7 cellular contexts compared by ENCODE assay signal in genomic region chr5:16160706-16161105, GRCh38. TPM values are rescaled to one million over a fixed set of nuclear protein-coding genes. Genes with fewer than 3 reads are reported as not detected.
DNase-seq lines count a peak whose midpoint lies in the region; ATAC-seq, FAIRE-seq and TF ChIP-seq lines count a peak whose summit lies in the region.

No MANE protein-coding gene starts in this region.

- no peaks in the 10 kb centered on the region for H3K9me3 ChIP-seq in K562 (replicated peaks; ENCODE audit: control insufficient read depth, insufficient read depth, low read depth, low read length)
- H3K9me3 ChIP-seq in keratinocyte (ENCODE audit: control insufficient read depth, low read depth, low read length) = no peaks in the 10 kb centered on the region

- H3K9ac ChIP-seq in K562 (ENCODE audit: insufficient read depth in 1 of 2, low read depth in 2 of 2, low read length in 2 of 2) (no peak overlapping the region), keratinocyte (ENCODE audit: control insufficient read depth, extremely low read depth, insufficient read depth, low read length) (no peak overlapping the region)

- H3K79me2 ChIP-seq in K562 (ENCODE audit: control insufficient read depth, insufficient read depth, low read length) (no peaks in the 10 kb centered on the region), keratinocyte (ENCODE audit: control insufficient read depth, insufficient read depth, low read length) (no peaks in the 10 kb centered on the region)

- H3K4me1 ChIP-seq in K562 (replicated peaks in 1 of 2; ENCODE audit: control insufficient read depth in 2 of 2, insufficient read depth in 2 of 2, low read length in 2 of 2) (no peaks in the 10 kb centered on the region), keratinocyte (ENCODE audit: control insufficient read depth, extremely low read depth, insufficient read depth, low read length) (no peaks in the 10 kb centered on the region)

- TF ChIP-seq POLR2A in K562 (conservative IDR thresholded peaks at IDR 0.05) = no peak

- H3K27ac ChIP-seq in K562 (ENCODE audit: extremely low read depth, low read depth, low read length) = no peak overlapping the region
- H3K27ac ChIP-seq in keratinocyte (ENCODE audit: control insufficient read depth, insufficient read depth, low read length) = no peak overlapping the region

- CTCF ChIA-PET in K562 (lab: Yijun Ruan, JAX; ENCODE audit: low intra/inter-chr PET ratio) = interaction anchor here (0.6 to 0.7 kb wide), 2 partner anchors 24 to 1026 kb away, joined by 3 read pairs; no protein-coding TSS in a partner anchor

- H3K4me2 ChIP-seq in K562 (ENCODE audit: insufficient read depth, low read length) (no peak overlapping the region), keratinocyte (ENCODE audit: control insufficient read depth, extremely low read depth, insufficient read depth, low read depth, low read length) (no peak overlapping the region)

- H3K36me3 ChIP-seq in K562 (ENCODE audit: control insufficient read depth, insufficient read depth, low read length) (no peaks in the 10 kb centered on the region), keratinocyte (ENCODE audit: control insufficient read depth in 2 of 2, extremely low read depth in 1 of 2, insufficient read depth in 2 of 2, low read length in 2 of 2) (no peaks in the 10 kb centered on the region)

- H2AFZ ChIP-seq in K562 (ENCODE audit: low read depth, low read length) = no peak overlapping the region
- H2AFZ ChIP-seq in keratinocyte (ENCODE audit: control insufficient read depth, low read length) = no peak overlapping the region

- peak; percentile 45 to 80 for TF ChIP-seq RAD21 in K562 (CRISPR knock-in tag; conservative IDR thresholded peaks at IDR 0.05 in 1 of 2, IDR thresholded peaks at IDR 0.05 in 1 of 2)

- no TSS peak for BruUV-seq in K562 (replicated peaks; lab: Mats Ljungman, UMichigan)

- H3K27me3 ChIP-seq in K562 (ENCODE audit: control insufficient read depth in 2 of 2, insufficient read depth in 2 of 2, low read length in 2 of 2) = no peaks in the 10 kb centered on the region
- no peaks in the 10 kb centered on the region for H3K27me3 ChIP-seq in keratinocyte (ENCODE audit: control insufficient read depth, extremely low read depth, insufficient read depth, low read length)

- FAIRE-seq in K562 (lab: Jason Lieb, UNC) (peak; percentile 88), keratinocyte (lab: Jason Lieb, UNC) (peak; percentile 79)

- TF ChIP-seq CTCF in K562 (IDR thresholded peaks at IDR 0.05 in 2 of 3, conservative IDR thresholded peaks at IDR 0.05 in 1 of 3; ENCODE audit: insufficient read depth in 2 of 3, low read depth in 1 of 3, low read length in 3 of 3) = peak; percentile 62 to 72 (median 64)
- peak; percentile 68 to 80 (median 72) for TF ChIP-seq CTCF in keratinocyte (optimal IDR thresholded peaks at IDR 0.05 in 1 of 3, IDR thresholded peaks at IDR 0.05 in 1 of 3, conservative IDR thresholded peaks at IDR 0.05 in 1 of 3; ENCODE audit: extremely low read depth in 1 of 3, insufficient read depth in 2 of 3, low read length in 3 of 3)

- dilution Hi-C loops in keratinocyte (cut with MboI; ENCODE audit: extremely low pct_ligation_motif_present, low sequenced_read_pairs) = no loop called here

- POLR2A ChIA-PET in K562 (lab: Yijun Ruan, JAX) = interaction anchor here (0.6 to 1.1 kb wide), 3 partner anchors 10 to 323 kb away, joined by 3 read pairs; no protein-coding TSS in a partner anchor

- DNase-seq in G401 (ENCODE audit: low spot score) = peak; percentile 67
- DNase-seq in NCI-H526 treated with DMSO at 0.1 percent for 48 hours (lab: John Stamatoyannopoulos, UW) = peak; percentile 61
- peak; percentile 55 to 72 (median 60) for DNase-seq in K562 (ENCODE audit: extremely low read depth in 1 of 4, low spot score in 3 of 4)
- DNase-seq in keratinocyte (ENCODE audit: low read depth, low spot score) = peak; percentile 17
- DNase-seq in mesenteric fat pad (ENCODE audit: low spot score) = no peak

- ATAC-seq in GM21367 (IDR thresholded peaks at IDR 0.05; ENCODE audit: unreplicated experiment) (peak; percentile 89), HG03565 (IDR thresholded peaks at IDR 0.05; ENCODE audit: unreplicated experiment) (peak; percentile 97), K562 (peak; percentile 97)

- H4K20me1 ChIP-seq in K562 (replicated peaks; ENCODE audit: control insufficient read depth, insufficient read depth, low read length) = no peaks in the 10 kb centered on the region
- H4K20me1 ChIP-seq in keratinocyte (ENCODE audit: control insufficient read depth, extremely low read depth, insufficient read depth, low read length) = no peaks in the 10 kb centered on the region

- intact Hi-C loops in K562 (cut with micrococcal nuclease) = loop anchor here (2.0 kb wide), 2 partner anchors 296 to 392 kb away; no protein-coding TSS in a partner anchor

- 2% methylated on average over 5 of the region's 5 CpGs for WGBS in K562 (ENCODE audit: insufficient coverage, low coverage, missing lambda C conversion rate)

- in situ Hi-C loops in G401 (cut with HindIII; ENCODE audit: low sequenced_read_pairs) = no loop called here
- in situ Hi-C loops in K562 (cut with MboI) = loop anchor here (10.0 kb wide), 1 partner anchor 294 kb away; no protein-coding TSS in a partner anchor

- H3K9me1 ChIP-seq in K562 (ENCODE audit: control insufficient read depth, insufficient read depth, low read length) (no peaks in the 10 kb centered on the region), keratinocyte (ENCODE audit: control insufficient read depth, extremely low read depth, insufficient read depth, low read length) (no peaks in the 10 kb centered on the region)

- no peak for TF ChIP-seq EP300 in K562 (IDR thresholded peaks at IDR 0.05; ENCODE audit: low read length)

- no peak overlapping the region for H3K4me3 ChIP-seq in K562
- no peak overlapping the region for H3K4me3 ChIP-seq in keratinocyte (ENCODE audit: control insufficient read depth in 2 of 3, extremely low read depth in 1 of 3, insufficient read depth in 2 of 3, low read depth in 1 of 3, low read length in 3 of 3)

TF ChIP-seq in K562, 482 proteins besides CTCF, POLR2A, EP300 and RAD21 (continues in another document):
- TF ChIP-seq ATF1 (CRISPR knock-in tag; IDR thresholded peaks at IDR 0.05) (no peak), ATF1 (tag; IDR thresholded peaks at IDR 0.05) (0 out of 2 replicates have a peak, but pooled peaks have one; percentile 24), E2F3 (CRISPR knock-in tag; IDR thresholded peaks at IDR 0.05) (no peak), ZNF41 (CRISPR knock-in tag; conservative IDR thresholded peaks at IDR 0.05) (no peak), CREM (IDR thresholded peaks at IDR 0.05; ENCODE audit: low read depth) (peak; percentile 60), KDM1A (IDR thresholded peaks at IDR 0.05) (no peak), NRF1 (conservative IDR thresholded peaks at IDR 0.05 in 1 of 2, IDR thresholded peaks at IDR 0.05 in 1 of 2) (no peak), PPARD (CRISPR knock-in tag; IDR thresholded peaks at IDR 0.05) (no peak), CBX5 (IDR thresholded peaks at IDR 0.05; ENCODE audit: borderline replicate concordance, low read depth) (no peak), ZNF347 (CRISPR knock-in tag; IDR thresholded peaks at IDR 0.05; ENCODE audit: low read depth) (no peak), TEAD4 (IDR thresholded peaks at IDR 0.05; ENCODE audit: low read length) (0 out of 2 replicates have a peak, but pooled peaks have one; percentile 25), TEAD4 (CRISPR knock-in tag; IDR thresholded peaks at IDR 0.05; ENCODE audit: borderline replicate concordance) (no peak), ZKSCAN8 (CRISPR knock-in tag; IDR thresholded peaks at IDR 0.05) (no peak)
- TF ChIP-seq, protein P1, sequence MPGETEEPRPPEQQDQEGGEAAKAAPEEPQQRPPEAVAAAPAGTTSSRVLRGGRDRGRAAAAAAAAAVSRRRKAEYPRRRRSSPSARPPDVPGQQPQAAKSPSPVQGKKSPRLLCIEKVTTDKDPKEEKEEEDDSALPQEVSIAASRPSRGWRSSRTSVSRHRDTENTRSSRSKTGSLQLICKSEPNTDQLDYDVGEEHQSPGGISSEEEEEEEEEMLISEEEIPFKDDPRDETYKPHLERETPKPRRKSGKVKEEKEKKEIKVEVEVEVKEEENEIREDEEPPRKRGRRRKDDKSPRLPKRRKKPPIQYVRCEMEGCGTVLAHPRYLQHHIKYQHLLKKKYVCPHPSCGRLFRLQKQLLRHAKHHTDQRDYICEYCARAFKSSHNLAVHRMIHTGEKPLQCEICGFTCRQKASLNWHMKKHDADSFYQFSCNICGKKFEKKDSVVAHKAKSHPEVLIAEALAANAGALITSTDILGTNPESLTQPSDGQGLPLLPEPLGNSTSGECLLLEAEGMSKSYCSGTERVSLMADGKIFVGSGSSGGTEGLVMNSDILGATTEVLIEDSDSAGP (CRISPR knock-in tag; IDR thresholded peaks at IDR 0.05) = no peak

RNA-seq across cellular contexts. Expression of gene MARCHF11, which starts 18.9 kb away (rescaled TPM):
- not detected in 2 replicates for total RNA-seq in G401 (2014; rRNA removed; shearing (Covaris generic))
- not detected in 2 replicates for total RNA-seq in K562 (2011; cell fraction: chromatin; rRNA removed; ENCODE audit: low replicate concordance)
- not detected in 2 replicates for total RNA-seq in K562 (2011; cell fraction: nucleolus; rRNA removed)
- not detected in 2 replicates for total RNA-seq in K562 (2011; cell fraction: nucleoplasm; rRNA removed)
- total RNA-seq in K562 (2014; rRNA removed) = not detected in 2 replicates
- total RNA-seq in K562 (2014; rRNA removed; fragmentation: Illumina TruSeq; extraction: Trizol) = not detected in 2 replicates
- not detected in 2 replicates for total RNA-seq in K562 (2015; rRNA removed; fragmentation: Illumina TruSeq; extraction: Trizol)
- total RNA-seq in K562 (2021) = not detected in 2 replicates
- polyA plus RNA-seq in K562 (2011; rRNA removed) = not detected in 2 replicates
- not detected in 2 replicates for polyA plus RNA-seq in K562 (2011; cell fraction: cytosol; rRNA removed)
- not detected in 2 replicates for polyA plus RNA-seq in K562 (2011; cell fraction: nucleus; rRNA removed)
- not detected in 2 replicates for polyA plus RNA-seq in K562 (2012)
- not detected in 2 replicates for polyA plus RNA-seq in K562 (2014; fragmentation: Illumina TruSeq; extraction: Trizol)
- not detected for polyA plus RNA-seq in K562 (2014; fragmentation: Nextera tagmentation; extraction: Ambion mirVana)
- polyA plus RNA-seq in K562 (2014; rRNA removed) = not detected in 2 replicates
- polyA minus RNA-seq in K562 (2011; rRNA and poly(A)+ RNA removed) = not detected in 2 replicates
- not detected in 2 replicates for polyA minus RNA-seq in K562 (2011; cell fraction: cytosol; rRNA and poly(A)+ RNA removed)
- not detected in 2 replicates for polyA minus RNA-seq in K562 (2011; cell fraction: nucleus; rRNA and poly(A)+ RNA removed)
- polyA plus RNA-seq in keratinocyte = 0.12 to 0.16 TPM in 2 of 3 replicates, not detected in the other
- not detected for polyA plus RNA-seq in keratinocyte (2011; ENCODE audit: low read depth)
- not detected in 2 replicates for polyA plus RNA-seq in keratinocyte (2011; cell fraction: cytosol; rRNA removed)
- not detected in 2 replicates for polyA plus RNA-seq in keratinocyte (2011; cell fraction: nucleus; rRNA removed)
- polyA plus RNA-seq in keratinocyte (2012; ENCODE audit: low replicate concordance) = not detected in 2 replicates
- polyA minus RNA-seq in keratinocyte = not detected in 3 replicates
- not detected for polyA minus RNA-seq in keratinocyte (2011; cell fraction: cytosol; rRNA and poly(A)+ RNA removed)
- not detected in 2 replicates for polyA minus RNA-seq in keratinocyte (2011; cell fraction: nucleus; rRNA and poly(A)+ RNA removed)
- not detected for total RNA-seq in mesenteric fat pad
